18 cellular contexts compared by ENCODE assay signal in the genomic region with DNA sequence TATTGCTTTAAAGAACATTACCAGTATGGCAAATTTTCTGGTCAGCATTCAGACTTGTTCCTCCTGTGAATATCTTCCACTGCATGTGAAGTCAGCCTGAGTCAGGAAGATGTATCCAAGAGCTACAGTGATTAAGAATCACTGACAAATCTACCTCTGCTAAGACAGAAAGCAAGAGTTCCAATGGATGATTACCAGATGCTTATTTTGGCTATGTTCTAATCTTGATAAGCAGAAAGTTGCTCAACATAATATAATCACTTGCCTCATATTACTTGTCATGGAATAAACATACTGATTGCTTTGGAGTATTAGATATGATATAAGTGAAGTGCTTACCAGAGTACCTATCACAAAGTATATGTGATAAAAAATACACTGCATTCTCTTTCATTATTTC.
DNase-seq lines count a peak whose midpoint lies in the region; ATAC-seq and TF ChIP-seq lines count a peak whose summit lies in the region.
"Had no signal": no experiment of that assay in that cellular context is flagged by ENCODE, and none has a peak within 500 bp of the region (broad histone marks: within the 10 kb centered on the region; RNA-seq: fewer than 3 reads in every experiment).

No MANE protein-coding gene starts in this region.

- H3K4me1 ChIP-seq in IMR-90 (ENCODE audit: control insufficient read depth, insufficient read depth, low read length) (no peaks in the 10 kb centered on the region), aorta (ENCODE audit: control insufficient read depth in 1 of 2, insufficient read depth in 2 of 2, low read length in 2 of 2) (peaks cover 3 to 4% of the 10 kb centered on the region in 2 donors)

- no peak overlapping the region for H3K56ac ChIP-seq in IMR-90 (ENCODE audit: extremely low read depth, insufficient read depth, low read length)

- in situ Hi-C loops in IMR-90 (cut with MboI; ENCODE audit: low sequenced_read_pairs): no loop called here
- in situ Hi-C loops in astrocyte of the spinal cord (cut with HindIII; ENCODE audit: low sequenced_read_pairs): no loop called here
- in situ Hi-C loops in GM13977 (cut with MboI; ENCODE audit: low pct_unique_long_range_greater_than_20kb, low sequenced_read_pairs, unreplicated experiment): no loop called here

- no peak overlapping the region for H3K18ac ChIP-seq in IMR-90 (ENCODE audit: low read depth, low read length)

- no peak overlapping the region for H3K4me2 ChIP-seq in IMR-90 (ENCODE audit: low read depth, low read length)
- H3K4me2 ChIP-seq: hepatocyte had no signal

- no peak overlapping the region for H3K9ac ChIP-seq in IMR-90 (ENCODE audit: low read depth, low read length)

- H2BK120ac ChIP-seq in IMR-90 (ENCODE audit: low read depth, low read length): no peak overlapping the region

- H2BK15ac ChIP-seq in IMR-90 (ENCODE audit: low read depth, low read length): no peak overlapping the region

- H3K36me3 ChIP-seq in IMR-90 (ENCODE audit: control insufficient read depth, insufficient read depth, low read length) (no peaks in the 10 kb centered on the region), aorta (ENCODE audit: control insufficient read depth in 1 of 2, insufficient read depth in 2 of 2, low read length in 1 of 2) (no peaks in the 10 kb centered on the region)

- no peak overlapping the region for H2AK9ac ChIP-seq in IMR-90 (replicated peaks; ENCODE audit: low read depth, low read length, poor library complexity)

- no peak overlapping the region for H2BK20ac ChIP-seq in IMR-90 (ENCODE audit: low read depth, low read length)

- H3K9me1 ChIP-seq in IMR-90 (ENCODE audit: insufficient read depth, low read length): no peaks in the 10 kb centered on the region

- ATAC-seq in IMR-90 (ENCODE audit: low read depth) (no peak), aorta (ENCODE audit: low FRiP score) (peak; percentile 44), HG03025 (IDR thresholded peaks at IDR 0.05; ENCODE audit: low FRiP score, unreplicated experiment) (no peak)
- ATAC-seq: activated CD4-positive, alpha-beta T cell treated with anti-CD3 and anti-CD28 coated beads for 36 hours; naive thymus-derived CD8-positive, alpha-beta T cell had no signal

- no peaks in the 10 kb centered on the region for H3K79me1 ChIP-seq in IMR-90 (ENCODE audit: low read depth in 1 of 2, low read length in 2 of 2)

- no peak overlapping the region for H2AK5ac ChIP-seq in IMR-90 (ENCODE audit: low read depth, low read length)

- H3K9me3 ChIP-seq in IMR-90 (ENCODE audit: control insufficient read depth, insufficient read depth, low read length): peaks cover 3% of the 10 kb centered on the region
- no peaks in the 10 kb centered on the region for H3K9me3 ChIP-seq in aorta (ENCODE audit: control insufficient read depth, low read length)

- H3K14ac ChIP-seq in IMR-90 (replicated peaks; ENCODE audit: low read depth, low read length): no peak overlapping the region

- no peak overlapping the region for H3K4me3 ChIP-seq in IMR-90 (ENCODE audit: insufficient read depth, low read depth, low read length)
- no peak overlapping the region for H3K4me3 ChIP-seq in astrocyte of the spinal cord (ENCODE audit: low read depth, low read length)
- no peak overlapping the region for H3K4me3 ChIP-seq in foreskin fibroblast (ENCODE audit: low read depth in 1 of 2, low read length in 2 of 2)
- no peak overlapping the region for H3K4me3 ChIP-seq in aorta (ENCODE audit: low read length in 2 of 2)
- H3K4me3 ChIP-seq: hepatocyte had no signal

- TF ChIP-seq CTCF in IMR-90 (conservative IDR thresholded peaks at IDR 0.05; ENCODE audit: low read depth, low read length): no peak
- no peak for TF ChIP-seq CTCF in astrocyte of the spinal cord (IDR thresholded peaks at IDR 0.05; ENCODE audit: low read depth, low read length)
- TF ChIP-seq CTCF in foreskin fibroblast (IDR thresholded peaks at IDR 0.05; ENCODE audit: low read depth, low read length): no peak
- TF ChIP-seq CTCF in GM13977 (IDR thresholded peaks at IDR 0.05; ENCODE audit: extremely low read depth, insufficient read depth, missing control alignments): no peak

- H3K27ac ChIP-seq in IMR-90 (ENCODE audit: insufficient read depth, low read length) (no peak overlapping the region), aorta (ENCODE audit: low read depth in 1 of 2, low read length in 2 of 2) (peak overlapping the region in 1 of 2 donors; percentile 28)
- H3K27ac ChIP-seq: hepatocyte had no signal

- BruUV-seq in IMR-90 (replicated peaks; lab: Mats Ljungman, UMichigan): no TSS peak

- no peak overlapping the region for H3K4ac ChIP-seq in IMR-90 (ENCODE audit: low read depth, low read length)

- no peak for TF ChIP-seq POLR2A in IMR-90 (IDR thresholded peaks at IDR 0.05; ENCODE audit: low read depth, low read length)

- no peaks in the 10 kb centered on the region for H4K20me1 ChIP-seq in IMR-90 (ENCODE audit: insufficient read depth, low read length)

- H4K91ac ChIP-seq in IMR-90 (ENCODE audit: insufficient read depth, low read depth, low read length): no peak overlapping the region

- DNase-seq in IMR-90 (peak; percentile 11), astrocyte of the spinal cord (ENCODE audit: low read depth, low spot score) (peak; percentile 41), foreskin fibroblast (peak; percentile 50 to 76), aorta (no peak), NCI-H2227 treated with DMSO at 0.1 percent for 48 hours (lab: John Stamatoyannopoulos, UW) (no peak), GM13977 (ENCODE audit: low spot score) (no peak)
- DNase-seq: activated CD4-positive, alpha-beta T cell treated with anti-CD3 and anti-CD28 coated beads for 36 hours; activated CD8-positive, alpha-beta memory T cell treated with anti-CD3 and anti-CD28 coated beads, Interleukin-2, amount 50 U/mL, for 48 hours; activated naive CD4-positive, alpha-beta T cell; cortex of kidney; mesendoderm; naive thymus-derived CD8-positive, alpha-beta T cell; NK-92 treated with Interleukin-12 subunit alpha and Interleukin-12 subunit beta, amount 100 ng/mL, for 24 hours; small intestine; stimulated activated CD4-positive, alpha-beta T cell treated with anti-CD3 and anti-CD28 coated beads, Interleukin-4, amount 100 ng/mL, for 24 hours; substantia nigra had no signal

- dilution Hi-C loops in IMR-90 (cut with HindIII; ENCODE audit: low sequenced_read_pairs, unreplicated experiment): no loop called here

- CTCF ChIA-PET in IMR-90 (lab: Yijun Ruan, JAX): no interaction called here

- H3K27me3 ChIP-seq in IMR-90 (ENCODE audit: control insufficient read depth, insufficient read depth, low read length): no peaks in the 10 kb centered on the region
- no peaks in the 10 kb centered on the region for H3K27me3 ChIP-seq in aorta (ENCODE audit: control insufficient read depth in 1 of 2, insufficient read depth in 2 of 2, low read length in 1 of 2)
- H3K27me3 ChIP-seq: hepatocyte had no signal

- POLR2A ChIA-PET in IMR-90 (lab: Charles Lee; ENCODE audit: unreplicated experiment): no interaction called here

- no peak for TF ChIP-seq RAD21 in IMR-90 (IDR thresholded peaks at IDR 0.05; ENCODE audit: low read length)

- no peak overlapping the region for H4K8ac ChIP-seq in IMR-90 (ENCODE audit: low read depth in 2 of 2, low read length in 2 of 2)

- H4K5ac ChIP-seq in IMR-90 (ENCODE audit: low read depth, low read length): no peak overlapping the region

- no peak overlapping the region for H3K23ac ChIP-seq in IMR-90 (ENCODE audit: low read depth, low read length)

- no peak overlapping the region for H2BK5ac ChIP-seq in IMR-90 (ENCODE audit: low read depth, low read length, poor library complexity, severe bottlenecking)

- intact Hi-C loops in IMR-90 (cut with micrococcal nuclease) (no loop called here), aorta (cut with DNase I) (no loop called here)

- H2AFZ ChIP-seq in IMR-90 (replicated peaks; ENCODE audit: low read length, poor library complexity): no peak overlapping the region
- H2AFZ ChIP-seq: hepatocyte had no signal

TF ChIP-seq in IMR-90, 13 proteins besides CTCF, POLR2A, EP300 and RAD21:
- TF ChIP-seq FOS (IDR thresholded peaks at IDR 0.05; ENCODE audit: low read depth, low read length) (no peak), MAZ (IDR thresholded peaks at IDR 0.05; ENCODE audit: borderline replicate concordance, low read depth, low read length) (no peak), SMC3 (IDR thresholded peaks at IDR 0.05; ENCODE audit: low read depth, low read length) (no peak), BHLHE40 (IDR thresholded peaks at IDR 0.05; ENCODE audit: low read depth, low read length) (no peak), RFX5 (IDR thresholded peaks at IDR 0.05; ENCODE audit: low read depth, low read length) (no peak), RCOR1 (IDR thresholded peaks at IDR 0.05; ENCODE audit: insufficient replicate concordance, low read length) (no peak), NFE2L2 (IDR thresholded peaks at IDR 0.05; ENCODE audit: low read depth, low read length) (no peak), CHD1 (IDR thresholded peaks at IDR 0.05; ENCODE audit: low read depth, low read length) (no peak), CEBPB (IDR thresholded peaks at IDR 0.05; ENCODE audit: low read depth, low read length) (no peak), MXI1 (IDR thresholded peaks at IDR 0.05; ENCODE audit: borderline replicate concordance, low read depth, low read length) (no peak), MAFK (IDR thresholded peaks at IDR 0.05; ENCODE audit: low read depth, low read length) (no peak)
- TF ChIP-seq, protein P1, sequence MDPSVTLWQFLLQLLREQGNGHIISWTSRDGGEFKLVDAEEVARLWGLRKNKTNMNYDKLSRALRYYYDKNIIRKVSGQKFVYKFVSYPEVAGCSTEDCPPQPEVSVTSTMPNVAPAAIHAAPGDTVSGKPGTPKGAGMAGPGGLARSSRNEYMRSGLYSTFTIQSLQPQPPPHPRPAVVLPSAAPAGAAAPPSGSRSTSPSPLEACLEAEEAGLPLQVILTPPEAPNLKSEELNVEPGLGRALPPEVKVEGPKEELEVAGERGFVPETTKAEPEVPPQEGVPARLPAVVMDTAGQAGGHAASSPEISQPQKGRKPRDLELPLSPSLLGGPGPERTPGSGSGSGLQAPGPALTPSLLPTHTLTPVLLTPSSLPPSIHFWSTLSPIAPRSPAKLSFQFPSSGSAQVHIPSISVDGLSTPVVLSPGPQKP (IDR thresholded peaks at IDR 0.05; ENCODE audit: borderline replicate concordance, low read depth, low read length): no peak
- TF ChIP-seq, protein P2, sequence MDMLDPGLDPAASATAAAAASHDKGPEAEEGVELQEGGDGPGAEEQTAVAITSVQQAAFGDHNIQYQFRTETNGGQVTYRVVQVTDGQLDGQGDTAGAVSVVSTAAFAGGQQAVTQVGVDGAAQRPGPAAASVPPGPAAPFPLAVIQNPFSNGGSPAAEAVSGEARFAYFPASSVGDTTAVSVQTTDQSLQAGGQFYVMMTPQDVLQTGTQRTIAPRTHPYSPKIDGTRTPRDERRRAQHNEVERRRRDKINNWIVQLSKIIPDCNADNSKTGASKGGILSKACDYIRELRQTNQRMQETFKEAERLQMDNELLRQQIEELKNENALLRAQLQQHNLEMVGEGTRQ (IDR thresholded peaks at IDR 0.05; ENCODE audit: low read depth, low read length): no peak

Comparison
In these comparisons a context has a peak if more than half of its experiments do, and no peak if none do; other contexts are left out.
1. DNase-seq: peak in IMR-90 (single experiment), astrocyte of the spinal cord (single experiment) and foreskin fibroblast (2 of 2); none in aorta (0 of 2), NCI-H2227 treated with DMSO at 0.1 percent for 48 hours (single experiment) and GM13977 (single experiment).